9 cellular contexts compared by ENCODE assay signal in genomic region chr1:208235983-208236761, GRCh38. TPM values are rescaled to one million over a fixed set of nuclear protein-coding genes. Genes with fewer than 3 reads are reported as not detected.
DNase-seq lines count a peak whose midpoint lies in the region; ATAC-seq, FAIRE-seq and TF ChIP-seq lines count a peak whose summit lies in the region.
"Had no signal": no experiment of that assay in that cellular context is flagged by ENCODE, and none has a peak within 500 bp of the region (broad histone marks: within the 10 kb centered on the region; RNA-seq: fewer than 3 reads in every experiment).

No MANE protein-coding gene starts in this region.

- H3K4me3 ChIP-seq in HUES64 (ENCODE audit: low read length) (no peak overlapping the region), body of pancreas (no peak overlapping the region), HepG2 (replicated peaks in 1 of 3; ENCODE audit: insufficient read depth in 1 of 3, low read depth in 2 of 3, low read length in 3 of 3) (peak overlapping the region in 2 of 3 experiments; percentile 22 to 33; a peak in 3 of 6 replicates), transverse colon (peak overlapping the region in 2 of 4 donors; percentile 3 to 4)

- ATAC-seq in body of pancreas, result no peak
- ATAC-seq in HepG2, result peak; percentile 69
- ATAC-seq in HG03135 (IDR thresholded peaks at IDR 0.05; ENCODE audit: unreplicated experiment), result no peak

- TF ChIP-seq RAD21 in HepG2 (CRISPR knock-in tag; IDR thresholded peaks at IDR 0.05), result no peak

- TF ChIP-seq EP300 in HepG2 (IDR thresholded peaks at IDR 0.05; ENCODE audit: low read depth in 2 of 2, low read length in 2 of 2) (peak in 1 of 2 experiments; percentile 71; a peak in 2 of 4 replicates), HepG2 (CRISPR knock-in tag; IDR thresholded peaks at IDR 0.05; ENCODE audit: borderline replicate concordance) (peak; percentile 23; the same call in 1 of the 2 replicates), transverse colon (IDR thresholded peaks at IDR 0.05; ENCODE audit: low read depth) (no peak)

- H3K27ac ChIP-seq in HUES64 (ENCODE audit: low read depth, low read length) (0 out of 2 replicates have a peak overlapping the region, but pooled peaks have one; percentile 15), body of pancreas (peak overlapping the region; percentile 59 to 73 (median 70)), HepG2 (ENCODE audit: extremely low read length, insufficient read depth, low read length) (peak overlapping the region; percentile 43), transverse colon (peak overlapping the region; percentile 68 to 79 (median 74))

- FAIRE-seq in HepG2 (lab: Jason Lieb, UNC), result peak; percentile 95
- FAIRE-seq: GM18507 had no signal

- intact Hi-C loops in body of pancreas (cut with DNase I) (no loop called here), HepG2 (cut with micrococcal nuclease; ENCODE audit: unreplicated experiment) (loop anchor here (2.0 to 5.0 kb wide), 2 partner anchors 29 to 119 kb away; no protein-coding TSS in a partner anchor), transverse colon (cut with DNase I; ENCODE audit: low total_unique reads) (loop anchor here (10.0 kb wide), 1 partner anchor 71 kb away; no protein-coding TSS in a partner anchor)

- H2AFZ ChIP-seq in HepG2 (ENCODE audit: low read length), result no peak overlapping the region

- no peaks in the 10 kb centered on the region for H3K9me3 ChIP-seq in HUES64 (ENCODE audit: insufficient read depth, low read depth, low read length)
- H3K9me3 ChIP-seq in body of pancreas, result no peaks in the 10 kb centered on the region
- H3K9me3 ChIP-seq in HepG2 (ENCODE audit: low read length), result no peaks in the 10 kb centered on the region
- H3K9me3 ChIP-seq in transverse colon, result no peaks in the 10 kb centered on the region

- peaks cover 67% of the 10 kb centered on the region for H3K4me1 ChIP-seq in HUES64 (ENCODE audit: insufficient read depth, low read length)
- peaks cover 100% of the 10 kb centered on the region for H3K4me1 ChIP-seq in body of pancreas
- H3K4me1 ChIP-seq in HepG2 (ENCODE audit: insufficient read depth, low read length), result peaks cover 80% of the 10 kb centered on the region
- H3K4me1 ChIP-seq in transverse colon, result peaks cover 14 to 96% (median 84%) of the 10 kb centered on the region in 4 donors

- TF ChIP-seq POLR2A in body of pancreas (IDR thresholded peaks at IDR 0.05) (no peak), HepG2 (IDR thresholded peaks at IDR 0.05; ENCODE audit: insufficient read depth in 1 of 2, low read depth in 2 of 2, low read length in 2 of 2) (peak in 1 of 2 experiments; percentile 19; a peak in 1 of 4 replicates), transverse colon (IDR thresholded peaks at IDR 0.05) (peak; percentile 76)

- BruUV-seq in HepG2 (replicated peaks; lab: Mats Ljungman, UMichigan), result no TSS peak

- peak overlapping the region; percentile 69 for H3K4me2 ChIP-seq in HepG2 (ENCODE audit: low read depth, low read length)

- TF ChIP-seq CTCF in body of pancreas (IDR thresholded peaks at IDR 0.05), result no peak
- no peak; the same call in 1 of the 2 replicates for TF ChIP-seq CTCF in HepG2 (CRISPR knock-in tag; IDR thresholded peaks at IDR 0.05)
- TF ChIP-seq CTCF in transverse colon (IDR thresholded peaks at IDR 0.05), result no peak

- H3K79me2 ChIP-seq in HepG2 (ENCODE audit: insufficient read depth, low read length), result no peaks in the 10 kb centered on the region

- in situ Hi-C loops in HepG2 (cut with HindIII; ENCODE audit: extremely low pct_ligation_motif_present, low pct_unique_long_range_greater_than_20kb) (no loop called here), transverse colon (cut with MboI; ENCODE audit: low pct_ligation_motif_present in 1 of 4, low pct_unique_long_range_greater_than_20kb in 1 of 4, low sequenced_read_pairs in 3 of 4) (loop anchor here in 1 of 4 donors (25.0 kb wide), 1 partner anchor 99 kb away; no protein-coding TSS in a partner anchor)

- POLR2A ChIA-PET in HepG2 (lab: Yijun Ruan, JAX), result interaction anchor here (0.9 to 1.5 kb wide), 6 partner anchors 8 to 77 kb away, joined by 3 to 7 read pairs (median 4); no protein-coding TSS in a partner anchor
- POLR2A ChIA-PET in HEK293T (lab: Yijun Ruan, JAX), result interaction anchor here (1.5 kb wide), 1 partner anchor 9 kb away, joined by 5 read pairs; no protein-coding TSS in a partner anchor

- no peaks in the 10 kb centered on the region for H4K20me1 ChIP-seq in HepG2 (ENCODE audit: insufficient read depth, low read length)

- CTCF ChIA-PET in HepG2 (lab: Yijun Ruan, JAX; ENCODE audit: low intra/inter-chr PET ratio, low total read pairs), result no interaction called here
- CTCF ChIA-PET in HEK293T (lab: Yijun Ruan, JAX), result interaction anchor here (1.3 to 2.2 kb wide), 3 partner anchors 9 to 214 kb away, joined by 4 to 7 read pairs (median 6); partner anchors contain the start of gene PLXNA2

- H3K36me3 ChIP-seq in HUES64 (ENCODE audit: insufficient read depth, low read length), result no peaks in the 10 kb centered on the region
- no peaks in the 10 kb centered on the region for H3K36me3 ChIP-seq in body of pancreas (replicated peaks in 1 of 2; ENCODE audit: insufficient read depth in 1 of 2, low read depth in 2 of 2)
- no peaks in the 10 kb centered on the region for H3K36me3 ChIP-seq in HepG2 (replicated peaks in 1 of 2; ENCODE audit: control insufficient read depth in 1 of 2, insufficient read depth in 2 of 2, low read length in 2 of 2)
- H3K36me3 ChIP-seq in transverse colon, result no peaks in the 10 kb centered on the region

- H3K9ac ChIP-seq in HUES64 (ENCODE audit: low read depth, low read length) (0 out of 2 replicates have a peak overlapping the region, but pooled peaks have one; percentile 6), HepG2 (ENCODE audit: insufficient read depth, low read depth, low read length) (no peak overlapping the region)

- H3K27me3 ChIP-seq in HUES64 (ENCODE audit: insufficient read depth, low read length) (peaks cover 21% of the 10 kb centered on the region), body of pancreas (no peaks in the 10 kb centered on the region), HepG2 (ENCODE audit: control insufficient read depth in 1 of 2, insufficient read depth in 2 of 2, low read length in 2 of 2) (peaks cover 0 to 4% of the 10 kb centered on the region in 2 experiments; a peak in 1 of 5 replicates), transverse colon (no peaks in the 10 kb centered on the region)

- WGBS in HUES64, result 50% methylated on average over 17 of the region's 17 CpGs
- 26 to 34% methylated on average over 17 of the region's 17 CpGs for WGBS in body of pancreas, 2 donors
- 2% methylated on average over 17 of the region's 17 CpGs for WGBS in HepG2 (ENCODE audit: low lambda C conversion rate)
- 13 to 27% methylated on average over 6 to 17 of the region's 17 CpGs for whole genome bisulfite sequencing in transverse colon (ENCODE audit: low coverage in 1 of 2), 2 donors

- peak; percentile 59 for DNase-seq in DMS153 (lab: John Stamatoyannopoulos, UW)
- DNase-seq in body of pancreas, result peak in 2 of 4 donors; percentile 53 to 62
- peak; percentile 85 for DNase-seq in HepG2 (ENCODE audit: low spot score)
- DNase-seq in transverse colon, result peak; percentile 77
- DNase-seq in OCI-M2 (lab: John Stamatoyannopoulos, UW; ENCODE audit: unreplicated experiment), result no peak
- no peak for DNase-seq in HEK293T (ENCODE audit: extremely low spot score)

TF ChIP-seq in HepG2, 621 proteins besides CTCF, POLR2A, EP300 and RAD21 (continues in another document):
- TF ChIP-seq IRX3 (CRISPR knock-in tag; IDR thresholded peaks at IDR 0.05; ENCODE audit: borderline replicate concordance, low read depth) (no peak), NFIB (CRISPR knock-in tag; IDR thresholded peaks at IDR 0.05; ENCODE audit: borderline replicate concordance) (no peak)

TF ChIP-seq in HEK293T, 16 proteins besides CTCF, POLR2A, EP300 and RAD21:
- TF ChIP-seq BHLHE40 (IDR thresholded peaks at IDR 0.05; ENCODE audit: borderline replicate concordance), result no peak
- TF ChIP-seq FOXM1 (IDR thresholded peaks at IDR 0.05; ENCODE audit: borderline replicate concordance), result no peak
- no peak for TF ChIP-seq SUZ12 (IDR thresholded peaks at IDR 0.05)
- TF ChIP-seq HDGF (IDR thresholded peaks at IDR 0.05; ENCODE audit: borderline replicate concordance), result no peak
- TF ChIP-seq L3MBTL2 (conservative IDR thresholded peaks at IDR 0.05), result no peak
- TF ChIP-seq NFRKB (IDR thresholded peaks at IDR 0.05), result no peak

RNA-seq across cellular contexts. Expression of gene PLXNA2, which starts 8.0 kb away (rescaled TPM):
- polyA plus RNA-seq in HUES64 (2013, experiment 1 of 2), result 3.7 TPM
- polyA plus RNA-seq in HUES64 (2013, experiment 2 of 2), result 4.1 TPM
- 10 to 100 TPM; 44.5 to 51.6 TPM for total RNA-seq in body of pancreas
- total RNA-seq in HepG2 (2016; rRNA removed; fragmentation: Illumina TruSeq; extraction: Trizol), result 0.24 and 1.1 TPM in 2 replicates
- under 0.01 and 0.18 TPM in 2 replicates for total RNA-seq in HepG2 (2016; cell fraction: cytosol; rRNA removed; fragmentation: Illumina TruSeq; extraction: Trizol; ENCODE audit: low read depth)
- 0.22 and 0.71 TPM in 2 replicates for total RNA-seq in HepG2 (2016; cell fraction: insoluble cytoplasmic fraction; rRNA removed; fragmentation: Illumina TruSeq; extraction: Trizol)
- 0.28 and 0.49 TPM in 2 replicates for total RNA-seq in HepG2 (2016; cell fraction: membrane; rRNA removed; fragmentation: Illumina TruSeq; extraction: Trizol)
- total RNA-seq in HepG2 (2016; cell fraction: nucleus; rRNA removed; fragmentation: Illumina TruSeq; extraction: Trizol), result 1.5 and 1.9 TPM in 2 replicates
- polyA plus RNA-seq in HepG2 (2011; rRNA removed), result 2.1 TPM in 2 replicates
- 0.59 and 1.1 TPM in 2 replicates for polyA plus RNA-seq in HepG2 (2011; cell fraction: cytosol; rRNA removed)
- 8.7 and 12.0 TPM in 2 replicates for polyA plus RNA-seq in HepG2 (2011; cell fraction: nucleus; rRNA removed)
- polyA plus RNA-seq in HepG2 (2012), result 1.0 and 1.7 TPM in 2 replicates
- polyA plus RNA-seq in HepG2 (2016; cell fraction: cytosol; fragmentation: Illumina TruSeq; extraction: Trizol; ENCODE audit: low read depth), result 0.03 and 0.07 TPM in 2 replicates
- polyA plus RNA-seq in HepG2 (2016; cell fraction: insoluble cytoplasmic fraction; fragmentation: Illumina TruSeq; extraction: Trizol; ENCODE audit: low read depth), result 0.33 and 0.36 TPM in 2 replicates
- polyA plus RNA-seq in HepG2 (2016; cell fraction: membrane; fragmentation: Illumina TruSeq; extraction: Trizol; ENCODE audit: low read depth), result 0.17 and 0.33 TPM in 2 replicates
- 3.2 and 3.4 TPM in 2 replicates for polyA plus RNA-seq in HepG2 (2016; cell fraction: nucleus; fragmentation: Illumina TruSeq; extraction: Trizol; ENCODE audit: insufficient read depth, low read depth)
- polyA minus RNA-seq in HepG2 (2011; rRNA and poly(A)+ RNA removed; ENCODE audit: low replicate concordance), result 6.7 and 14.5 TPM in 2 replicates
- 1.8 and 3.3 TPM in 2 replicates for polyA minus RNA-seq in HepG2 (2011; cell fraction: cytosol; rRNA and poly(A)+ RNA removed)
- polyA minus RNA-seq in HepG2 (2011; cell fraction: nucleus; rRNA and poly(A)+ RNA removed), result 7.1 and 8.1 TPM in 2 replicates
- 100 to 1,000 TPM in 1 of 4 donors, 10 to 100 TPM in 3; 77.4 to 140 (median 85.5) TPM for total RNA-seq in transverse colon

Comparison
In these comparisons a context has a peak if more than half of its experiments do, and no peak if none do; other contexts are left out.
1. DNase-seq: peak in DMS153 (single experiment), HepG2 (single experiment) and transverse colon (single experiment); none in OCI-M2 (single experiment) and HEK293T (single experiment).
2. H3K27ac ChIP-seq: peak in every context shown above with its lines; median percentile 74 in transverse colon; 70 in body of pancreas; 43 in HepG2; 15 in HUES64.
3. H3K4me3 ChIP-seq: peak in HepG2 (2 of 3); none in HUES64 (single experiment) and body of pancreas (0 of 2).
4. RNA of gene PLXNA2, which starts 8.0 kb away (total RNA-seq): 77.4 to 140 TPM in transverse colon and 44.5 to 51.6 TPM in body of pancreas; under 0.01 to 1.9 TPM in HepG2; every median in the first group is over 10 times any median in the second.